Comparison of ENCODE assay signal across 2 cellular contexts in the genomic region with DNA sequence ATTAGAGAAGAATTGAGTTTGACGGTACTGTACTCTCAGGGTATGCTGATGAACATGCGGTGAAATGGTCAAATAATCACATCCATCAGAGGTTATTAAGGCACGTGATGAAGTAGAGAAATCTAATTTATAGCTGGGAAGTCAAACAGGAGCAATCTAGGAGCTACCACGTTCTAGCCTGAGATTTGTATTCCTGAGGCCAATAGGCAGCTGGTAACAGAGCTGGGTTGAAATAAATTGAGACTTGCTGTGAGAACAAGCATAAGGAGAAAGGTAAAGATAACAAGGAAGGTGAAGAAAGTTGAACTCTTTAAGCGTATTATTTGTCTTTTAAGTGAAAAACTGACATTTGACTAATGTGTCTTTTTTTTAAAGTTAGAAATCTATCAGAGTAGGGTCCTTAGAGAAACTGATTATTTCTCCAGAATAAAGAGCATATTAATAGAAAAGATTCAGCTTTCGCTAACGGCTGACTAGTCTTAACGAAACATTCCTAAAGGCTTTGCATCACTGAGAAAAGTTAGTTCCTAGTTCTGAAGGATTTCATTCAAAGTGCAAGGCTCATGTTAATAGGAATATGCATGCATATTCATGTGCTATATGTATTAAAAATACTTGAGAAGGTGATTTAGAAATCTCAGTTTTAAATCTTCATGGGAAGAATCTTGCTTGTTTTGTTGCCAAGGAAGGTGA.
TF ChIP-seq lines count a peak whose summit lies in the region.

No MANE protein-coding gene starts in this region.

TF ChIP-seq in IMR-90, 13 proteins besides CTCF, POLR2A, EP300 and RAD21:
- TF ChIP-seq FOS (IDR thresholded peaks at IDR 0.05; ENCODE audit: low read depth, low read length) (no peak), NFE2L2 (IDR thresholded peaks at IDR 0.05; ENCODE audit: low read depth, low read length) (no peak), CEBPB (IDR thresholded peaks at IDR 0.05; ENCODE audit: low read depth, low read length) (no peak), SMC3 (IDR thresholded peaks at IDR 0.05; ENCODE audit: low read depth, low read length) (no peak), MAZ (IDR thresholded peaks at IDR 0.05; ENCODE audit: borderline replicate concordance, low read depth, low read length) (no peak), MAFK (IDR thresholded peaks at IDR 0.05; ENCODE audit: low read depth, low read length) (no peak), CHD1 (IDR thresholded peaks at IDR 0.05; ENCODE audit: low read depth, low read length) (no peak), MXI1 (IDR thresholded peaks at IDR 0.05; ENCODE audit: borderline replicate concordance, low read depth, low read length) (no peak)
- TF ChIP-seq, protein P1, sequence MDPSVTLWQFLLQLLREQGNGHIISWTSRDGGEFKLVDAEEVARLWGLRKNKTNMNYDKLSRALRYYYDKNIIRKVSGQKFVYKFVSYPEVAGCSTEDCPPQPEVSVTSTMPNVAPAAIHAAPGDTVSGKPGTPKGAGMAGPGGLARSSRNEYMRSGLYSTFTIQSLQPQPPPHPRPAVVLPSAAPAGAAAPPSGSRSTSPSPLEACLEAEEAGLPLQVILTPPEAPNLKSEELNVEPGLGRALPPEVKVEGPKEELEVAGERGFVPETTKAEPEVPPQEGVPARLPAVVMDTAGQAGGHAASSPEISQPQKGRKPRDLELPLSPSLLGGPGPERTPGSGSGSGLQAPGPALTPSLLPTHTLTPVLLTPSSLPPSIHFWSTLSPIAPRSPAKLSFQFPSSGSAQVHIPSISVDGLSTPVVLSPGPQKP (IDR thresholded peaks at IDR 0.05; ENCODE audit: borderline replicate concordance, low read depth, low read length): no peak
TF ChIP-seq in IMR-90: peak in this region for 0.

TF ChIP-seq in K562, 482 proteins besides CTCF, POLR2A, EP300 and RAD21:
- TF ChIP-seq ZFX (CRISPR knock-in tag; IDR thresholded peaks at IDR 0.05) (0 out of 2 replicates have a peak, but pooled peaks have one; percentile 33), ETV6 (IDR thresholded peaks at IDR 0.05; ENCODE audit: borderline replicate concordance in 1 of 2, low read depth in 2 of 2, low read length in 1 of 2) (no peak), ETV6 (CRISPR knock-in tag; IDR thresholded peaks at IDR 0.05; ENCODE audit: borderline replicate concordance) (no peak), SP1 (CRISPR knock-in tag; IDR thresholded peaks at IDR 0.05) (peak; percentile 21; the same call in 1 of the 2 replicates), GTF2F1 (IDR thresholded peaks at IDR 0.05; ENCODE audit: low read depth, low read length) (no peak), TEAD4 (IDR thresholded peaks at IDR 0.05; ENCODE audit: low read length) (no peak), TEAD4 (CRISPR knock-in tag; IDR thresholded peaks at IDR 0.05; ENCODE audit: borderline replicate concordance) (no peak)
- TF ChIP-seq, protein P2, sequence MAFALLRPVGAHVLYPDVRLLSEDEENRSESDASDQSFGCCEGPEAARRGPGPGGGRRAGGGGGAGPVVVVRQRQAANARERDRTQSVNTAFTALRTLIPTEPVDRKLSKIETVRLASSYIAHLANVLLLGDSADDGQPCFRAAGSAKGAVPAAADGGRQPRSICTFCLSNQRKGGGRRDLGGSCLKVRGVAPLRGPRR (CRISPR knock-in tag; IDR thresholded peaks at IDR 0.05): no peak
